Comparison of ENCODE assay signal across 8 cellular contexts in the genomic region with DNA sequence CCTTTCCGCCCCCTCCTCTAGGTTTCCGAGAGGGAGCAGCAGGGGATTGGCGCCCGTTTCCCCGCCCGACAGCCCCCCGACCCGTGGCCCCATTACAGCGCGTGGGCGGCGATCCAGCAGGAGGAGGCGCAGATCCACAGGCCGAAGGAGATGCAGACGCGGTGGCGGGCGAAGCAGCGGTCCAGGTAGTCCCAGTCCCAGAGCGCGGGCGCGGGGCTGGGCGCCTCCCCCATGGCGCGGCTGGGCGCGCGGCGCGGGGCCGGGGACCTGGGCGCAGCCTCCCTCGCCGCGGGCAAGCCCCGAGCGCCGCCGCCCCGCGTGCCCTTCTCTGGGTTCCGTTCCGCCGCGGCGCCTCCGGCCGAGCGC. TPM values are rescaled to one million over a fixed set of nuclear protein-coding genes. Genes with fewer than 3 reads are reported as not detected.
DNase-seq lines count a peak whose midpoint lies in the region; ATAC-seq and TF ChIP-seq lines count a peak whose summit lies in the region.

No MANE protein-coding gene starts in this region.

- CTCF ChIA-PET in PC-3 (lab: Charles Lee): no interaction called here

- no peaks in the 10 kb centered on the region for H4K20me1 ChIP-seq in PC-3 (ENCODE audit: low read length)

- no peaks in the 10 kb centered on the region for H3F3A ChIP-seq in PC-3 (ENCODE audit: low read length, unreplicated experiment)

- no peak for TF ChIP-seq CTCF in 22Rv1 (IDR thresholded peaks at IDR 0.05)
- no peak for TF ChIP-seq CTCF in PC-3 (conservative IDR thresholded peaks at IDR 0.05; ENCODE audit: low read depth, low read length)
- no peak for TF ChIP-seq CTCF in endothelial cell (IDR thresholded peaks at IDR 0.05; ENCODE audit: unreplicated experiment)
- no peak for TF ChIP-seq CTCF in nephron (IDR thresholded peaks at IDR 0.05; ENCODE audit: unreplicated experiment in 3 of 3)

- peak overlapping the region; percentile 96 for H3K4me3 ChIP-seq in PC-3 (ENCODE audit: low read length)

- H3K36me3 Mint-ChIP-seq in endothelial cell (ENCODE audit: low read depth, unreplicated experiment) (peaks cover 18% of the 10 kb centered on the region), nephron (ENCODE audit: low read depth) (peaks cover 27% of the 10 kb centered on the region)

- H3K4me1 ChIP-seq in PC-3 (ENCODE audit: insufficient read depth, low read length): no peaks in the 10 kb centered on the region

- BruUV-seq in PC-3 (replicated peaks; lab: Mats Ljungman, UMichigan): no TSS peak

- intact Hi-C loops in PC-3 (cut with micrococcal nuclease): loop anchor here (1.0 kb wide), 1 partner anchor 300 kb away; no protein-coding TSS in a partner anchor

- H3K9me3 Mint-ChIP-seq in endothelial cell (ENCODE audit: unreplicated experiment) (peaks cover 4% of the 10 kb centered on the region), nephron (peaks cover 12% of the 10 kb centered on the region)

- peaks cover 3% of the 10 kb centered on the region for H3K27me3 Mint-ChIP-seq in endothelial cell (ENCODE audit: unreplicated experiment)
- no peaks in the 10 kb centered on the region for H3K27me3 Mint-ChIP-seq in nephron (ENCODE audit: low read depth)

- peak overlapping the region; percentile 73 for H3K9ac ChIP-seq in PC-3 (ENCODE audit: low read length)

- H3K36me3 ChIP-seq in PC-3 (ENCODE audit: low read depth, low read length): peaks cover 11% of the 10 kb centered on the region

- ATAC-seq in GM18511 (IDR thresholded peaks at IDR 0.05; ENCODE audit: unreplicated experiment) (peak; percentile 70), HG02981 (IDR thresholded peaks at IDR 0.05; ENCODE audit: unreplicated experiment) (peak; percentile 46), PC-3 (peak; percentile 67)

- TF ChIP-seq POLR2A in erythroblast (IDR thresholded peaks at IDR 0.05; ENCODE audit: low read length): no peak

- no peaks in the 10 kb centered on the region for H3K9me3 ChIP-seq in PC-3 (ENCODE audit: low read length)

- H3K27ac Mint-ChIP-seq in endothelial cell (ENCODE audit: unreplicated experiment): no peak overlapping the region
- peak overlapping the region; percentile 60 to 85 (median 63) for H3K27ac Mint-ChIP-seq in nephron

- H3K9me2 ChIP-seq in PC-3 (replicated peaks; ENCODE audit: low read length): no peaks in the 10 kb centered on the region

- H3K4me3 Mint-ChIP-seq in endothelial cell (ENCODE audit: unreplicated experiment) (peak overlapping the region; percentile 91), nephron (peak overlapping the region; percentile 89 to 92 (median 91))

- peak overlapping the region; percentile 99 for H2AFZ ChIP-seq in PC-3 (ENCODE audit: low read length)

- H3K4me2 ChIP-seq in PC-3 (ENCODE audit: low read length): peak overlapping the region; percentile 91

- peak overlapping the region; percentile 45 for H3K27ac ChIP-seq in 22Rv1
- 0 out of 2 replicates have a peak overlapping the region, but pooled peaks have one; percentile 37 for H3K27ac ChIP-seq in PC-3 (ENCODE audit: low read length)

- POLR2A ChIA-PET in PC-3 (lab: Charles Lee; ENCODE audit: unreplicated experiment): no interaction called here

- peaks cover 10% of the 10 kb centered on the region; the same call in 1 of the 2 replicates for H3K79me2 ChIP-seq in PC-3 (ENCODE audit: low read length)

- H3K27me3 ChIP-seq in PC-3 (ENCODE audit: low read length): no peaks in the 10 kb centered on the region

- no peaks in the 10 kb centered on the region for H3K4me1 Mint-ChIP-seq in endothelial cell (ENCODE audit: unreplicated experiment)
- H3K4me1 Mint-ChIP-seq in nephron: no peaks in the 10 kb centered on the region

- DNase-seq in PC-3 (no peak), endothelial cell (ENCODE audit: low spot score) (no peak), erythroblast (lab: John Stamatoyannopoulos, UW) (no peak), Ammon's horn (ENCODE audit: low spot score) (no peak)

RNA-seq across cellular contexts. Expression of gene TMEM44, which starts 0.3 kb away (rescaled TPM):
- total RNA-seq in PC-3 (2014; rRNA removed): 15.3 and 16.6 TPM in 2 replicates
- 51.1 TPM for total RNA-seq in endothelial cell (ENCODE audit: unreplicated experiment)

RNA-seq across cellular contexts. Expression of gene LSG1, which starts 39.0 kb away (rescaled TPM):
- 83.8 and 102 TPM in 2 replicates for total RNA-seq in PC-3 (2014; rRNA removed)
- 35.8 TPM for total RNA-seq in endothelial cell (ENCODE audit: unreplicated experiment)

RNA-seq across cellular contexts. Expression of gene FAM43A, which starts 52.7 kb away (rescaled TPM):
- 59.8 and 73.8 TPM in 2 replicates for total RNA-seq in PC-3 (2014; rRNA removed)
- 33.5 TPM for total RNA-seq in endothelial cell (ENCODE audit: unreplicated experiment)
